Comparison of ENCODE assay signal across 9 cellular contexts in genomic region chr1:116987256-116987555, GRCh38. TPM values are rescaled to one million over a fixed set of nuclear protein-coding genes. Genes with fewer than 3 reads are reported as not detected.
A peak's percentile ranks its signal among the peaks of the same experiment; 100 is the strongest.
DNase-seq lines count a peak whose midpoint lies in the region; ATAC-seq, FAIRE-seq and TF ChIP-seq lines count a peak whose summit lies in the region.
"Had no signal": no experiment of that assay in that cellular context is flagged by ENCODE, and none has a peak within 500 bp of the region (broad histone marks: within the 10 kb centered on the region; RNA-seq: fewer than 3 reads in every experiment).

No MANE protein-coding gene starts in this region.

- H3K36me3 Mint-ChIP-seq in T-helper 2 cell treated with Interferon-gamma antibody and Interleukin-4, amounts not matched to agents 5 μg/mL and 100 μg/mL, for 36 hours (ENCODE audit: low read depth) = peaks cover 2% of the 10 kb centered on the region

- no peak for FAIRE-seq in small intestine (lab: Jason Lieb, UNC)

- TSS peak; percentile 45 for BruUV-seq in A673 (replicated peaks; lab: Mats Ljungman, UMichigan)

- no peak overlapping the region for H3K4me3 ChIP-seq in A673 (ENCODE audit: low read depth, low read length, poor library complexity, severe bottlenecking)
- no peak overlapping the region for H3K4me3 ChIP-seq in small intestine (ENCODE audit: low read depth in 1 of 2, low read length in 2 of 2)
- no peak overlapping the region for H3K4me3 ChIP-seq in ovary

- intact Hi-C loops in A673 (cut with micrococcal nuclease; ENCODE audit: unreplicated experiment) = no loop called here
- intact Hi-C loops in ovary (cut with DNase I) = no loop called here

- ATAC-seq in HG03571 (IDR thresholded peaks at IDR 0.05; ENCODE audit: unreplicated experiment) = no peak

- no peaks in the 10 kb centered on the region for H3K27me3 Mint-ChIP-seq in T-helper 2 cell treated with Interferon-gamma antibody and Interleukin-4, amounts not matched to agents 5 μg/mL and 100 μg/mL, for 36 hours (ENCODE audit: low read depth)

- H3K9me3 Mint-ChIP-seq in T-helper 2 cell treated with Interferon-gamma antibody and Interleukin-4, amounts not matched to agents 5 μg/mL and 100 μg/mL, for 36 hours = no peaks in the 10 kb centered on the region

- CTCF ChIA-PET in A673 (lab: Charles Lee) = no interaction called here

- H3K27ac Mint-ChIP-seq in T-helper 2 cell treated with Interferon-gamma antibody and Interleukin-4, amounts not matched to agents 5 μg/mL and 100 μg/mL, for 36 hours = peak overlapping the region; percentile 87

- POLR2A ChIA-PET in A673 (lab: Charles Lee; ENCODE audit: low non-redundant PET) = no interaction called here

- no peak for DNase-seq in A673 (ENCODE audit: low spot score)
- DNase-seq in T-helper 2 cell treated with Interferon-gamma antibody and Interleukin-4, amounts not matched to agents 5 μg/mL and 100 μg/mL, for 36 hours (ENCODE audit: low spot score) = peak; percentile 47
- DNase-seq in activated effector memory CD4-positive, alpha-beta T cell treated with Interleukin-2 at 50 U/mL for 16 hours = peak; percentile 63
- DNase-seq in small intestine = peak; percentile 32
- DNase-seq in NCI-H2196 treated with DMSO at 0.1 percent for 48 hours (lab: John Stamatoyannopoulos, UW; ENCODE audit: unreplicated experiment) = no peak
- no peak for DNase-seq in NCI-H82 treated with DMSO at 0.1 percent for 48 hours (lab: John Stamatoyannopoulos, UW; ENCODE audit: unreplicated experiment)
- no peak for DNase-seq in ovary
- DNase-seq: cortex of kidney had no signal

- no peak overlapping the region for H3K27ac ChIP-seq in A673 (ENCODE audit: low read depth, low read length, poor library complexity, severe bottlenecking)
- peak overlapping the region in 1 of 2 donors; percentile 45 for H3K27ac ChIP-seq in small intestine (ENCODE audit: low read depth in 1 of 2, low read length in 1 of 2)
- H3K27ac ChIP-seq in ovary = no peak overlapping the region

- no peaks in the 10 kb centered on the region for H3K9me3 ChIP-seq in A673 (ENCODE audit: low read depth, low read length, poor library complexity, severe bottlenecking)
- no peaks in the 10 kb centered on the region for H3K9me3 ChIP-seq in small intestine (ENCODE audit: control insufficient read depth, low read depth)
- H3K9me3 ChIP-seq in ovary = no peaks in the 10 kb centered on the region

- TF ChIP-seq POLR2A in ovary (IDR thresholded peaks at IDR 0.05) = no peak

- H3K36me3 ChIP-seq in A673 (ENCODE audit: insufficient read depth, low read length, poor library complexity, severe bottlenecking) (no peaks in the 10 kb centered on the region), small intestine (ENCODE audit: control insufficient read depth in 2 of 2, insufficient read depth in 2 of 2, low read length in 2 of 2) (peaks cover 0 to 2% of the 10 kb centered on the region in 2 donors), ovary (no peaks in the 10 kb centered on the region)

- no peaks in the 10 kb centered on the region for H3K27me3 ChIP-seq in A673 (replicated peaks; ENCODE audit: insufficient read depth, low read depth, low read length, poor library complexity)
- H3K27me3 ChIP-seq in small intestine (ENCODE audit: control insufficient read depth in 2 of 2, insufficient read depth in 2 of 2, low read length in 2 of 2) = no peaks in the 10 kb centered on the region
- H3K27me3 ChIP-seq in ovary = no peaks in the 10 kb centered on the region

- peaks cover 29% of the 10 kb centered on the region for H3K4me1 Mint-ChIP-seq in T-helper 2 cell treated with Interferon-gamma antibody and Interleukin-4, amounts not matched to agents 5 μg/mL and 100 μg/mL, for 36 hours (ENCODE audit: low read depth)

- TF ChIP-seq EP300 in ovary (IDR thresholded peaks at IDR 0.05) = no peak

- no peak for TF ChIP-seq CTCF in A673 (conservative IDR thresholded peaks at IDR 0.05; ENCODE audit: low read depth, low read length)
- TF ChIP-seq CTCF in ovary (IDR thresholded peaks at IDR 0.05) = no peak

- H3K4me3 Mint-ChIP-seq in T-helper 2 cell treated with Interferon-gamma antibody and Interleukin-4, amounts not matched to agents 5 μg/mL and 100 μg/mL, for 36 hours = peak overlapping the region; percentile 76

- no peaks in the 10 kb centered on the region for H3K4me1 ChIP-seq in A673 (ENCODE audit: insufficient read depth, low read length, poor library complexity, severe bottlenecking)
- H3K4me1 ChIP-seq in small intestine (ENCODE audit: control insufficient read depth in 2 of 2, insufficient read depth in 1 of 2, low read depth in 1 of 2, low read length in 1 of 2) = peaks cover 0 to 8% of the 10 kb centered on the region in 2 donors
- H3K4me1 ChIP-seq in ovary (ENCODE audit: insufficient read depth) = peaks cover 10% of the 10 kb centered on the region

- 54 to 85% (median 65%) methylated on average over 11 of the region's 11 CpGs for WGBS in small intestine, 3 donors
- WGBS in ovary, 3 donors = 89 to 92% (median 91%) methylated on average over 11 of the region's 11 CpGs

RNA-seq across cellular contexts. Expression of gene CD101, which starts 14.4 kb away (rescaled TPM):
- total RNA-seq in A673 (2021) (1.7 TPM in 2 replicates), ovary (1 to 10 TPM in 5 of 7 donors, under 1 TPM in 2; 0.36 to 1.6 (median 1.4) TPM)
- polyA plus RNA-seq in small intestine (1 to 10 TPM; 1.3 to 6.2 (median 1.6) TPM), ovary (1 to 10 TPM in 1 of 2 donors, under 1 TPM in 1; 0.30 to 1.1 TPM)

Comparison
In these comparisons a context has a peak if more than half of its experiments do, and no peak if none do; other contexts are left out.
1. DNase-seq: peak in T-helper 2 cell treated with Interferon-gamma antibody and Interleukin-4, amounts not matched to agents 5 μg/mL and 100 μg/mL, for 36 hours (single experiment), activated effector memory CD4-positive, alpha-beta T cell treated with Interleukin-2 at 50 U/mL for 16 hours (single experiment) and small intestine (single experiment); none in A673 (single experiment), NCI-H2196 treated with DMSO at 0.1 percent for 48 hours (single experiment), NCI-H82 treated with DMSO at 0.1 percent for 48 hours (single experiment) and ovary (0 of 5).